In the genomic region with DNA sequence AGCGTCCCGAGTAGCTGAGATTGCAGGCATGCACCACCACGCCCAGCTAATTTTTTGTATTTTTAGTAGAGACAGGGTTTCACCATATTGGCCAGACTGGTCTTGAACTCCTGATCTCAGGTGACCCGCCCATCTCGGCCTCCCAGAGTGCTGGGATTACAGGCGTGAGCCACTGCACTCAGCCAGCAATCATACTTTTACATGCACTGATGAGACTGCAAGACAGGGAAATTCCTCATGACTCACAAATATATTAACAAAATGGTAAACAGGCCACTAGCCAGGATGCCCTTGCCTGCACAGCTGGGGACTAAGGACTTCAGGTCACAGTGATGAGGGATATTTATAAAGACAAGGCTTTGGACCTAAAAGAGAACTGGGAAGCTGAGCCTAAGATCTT, we compare ENCODE assay signal across 10 cellular contexts. TPM values are rescaled to one million over a fixed set of nuclear protein-coding genes. Genes with fewer than 3 reads are reported as not detected.
DNase-seq lines count a peak whose midpoint lies in the region; ATAC-seq and TF ChIP-seq lines count a peak whose summit lies in the region.
"Not testable (repeated sequence)": the region's sequence is repeated elsewhere in the genome, so short reads cannot be mapped to it uniquely, and the experiment has no call there.
"Had no signal": no experiment of that assay in that cellular context is flagged by ENCODE, and none has a peak within 500 bp of the region (broad histone marks: within the 10 kb centered on the region; RNA-seq: fewer than 3 reads in every experiment).

No MANE protein-coding gene starts in this region.

- peaks cover 13% of the 10 kb centered on the region for H3K36me3 Mint-ChIP-seq in activated naive CD4-positive, alpha-beta T cell treated with anti-CD3 and anti-CD28 coated beads, Interleukin-2, amount 10 ng/mL, durations not matched to agents 7 days and 5 days

- CTCF ChIA-PET in activated naive CD4-positive, alpha-beta T cell treated with anti-CD3 and anti-CD28 coated beads, Interleukin-2, amount 10 ng/mL, durations not matched to agents 7 days and 5 days (lab: Charles Lee), result interaction anchor here (2.4 to 4.7 kb wide), 3 partner anchors 10 to 49 kb away, joined by 6 to 31 read pairs (median 26); partner anchors contain the start of gene PPIL4

- not testable (repeated sequence) for H3K4me3 ChIP-seq in epithelial cell of proximal tubule (ENCODE audit: low read depth, low read length)

- H3K27me3 Mint-ChIP-seq in activated naive CD4-positive, alpha-beta T cell treated with anti-CD3 and anti-CD28 coated beads, Interleukin-2, amount 10 ng/mL, durations not matched to agents 7 days and 5 days, result not testable (repeated sequence)

- H3K4me1 Mint-ChIP-seq in activated naive CD4-positive, alpha-beta T cell treated with anti-CD3 and anti-CD28 coated beads, Interleukin-2, amount 10 ng/mL, durations not matched to agents 7 days and 5 days, result peaks cover 55% of the 10 kb centered on the region

- peak overlapping the region; percentile 82 for H3K27ac Mint-ChIP-seq in activated naive CD4-positive, alpha-beta T cell treated with anti-CD3 and anti-CD28 coated beads, Interleukin-2, amount 10 ng/mL, durations not matched to agents 7 days and 5 days

- DNase-seq in ACHN, result peak; percentile 60
- DNase-seq in T1000 (lab: John Stamatoyannopoulos, UW), result peak; percentile 38
- not testable (repeated sequence) for DNase-seq in activated naive CD4-positive, alpha-beta T cell treated with anti-CD3 and anti-CD28 coated beads, Interleukin-2, amount 10 ng/mL, durations not matched to agents 7 days and 5 days
- peak; percentile 31 for DNase-seq in epithelial cell of proximal tubule (ENCODE audit: low read depth)
- DNase-seq in myocyte (ENCODE audit: low read depth), result peak; percentile 3

- ATAC-seq in GM18511 (IDR thresholded peaks at IDR 0.05; ENCODE audit: unreplicated experiment) (peak; percentile 35), GM21786 (IDR thresholded peaks at IDR 0.05; ENCODE audit: unreplicated experiment) (peak; percentile 36), HG03442 (IDR thresholded peaks at IDR 0.05; ENCODE audit: unreplicated experiment) (peak; percentile 42)

- TF ChIP-seq CTCF in epithelial cell of proximal tubule (conservative IDR thresholded peaks at IDR 0.05; ENCODE audit: low read depth, low read length), result not testable (repeated sequence)

- in situ Hi-C loops in ACHN (cut with HindIII; ENCODE audit: low pct_ligation_motif_present, low pct_unique_long_range_greater_than_20kb, low sequenced_read_pairs), result not testable (repeated sequence)

- not testable (repeated sequence) for H3K4me3 Mint-ChIP-seq in activated naive CD4-positive, alpha-beta T cell treated with anti-CD3 and anti-CD28 coated beads, Interleukin-2, amount 10 ng/mL, durations not matched to agents 7 days and 5 days

- H3K9me3 Mint-ChIP-seq in activated naive CD4-positive, alpha-beta T cell treated with anti-CD3 and anti-CD28 coated beads, Interleukin-2, amount 10 ng/mL, durations not matched to agents 7 days and 5 days, result not testable (repeated sequence)

RNA-seq across cellular contexts. Expression of gene ZC3H12D, which starts 11.8 kb away (rescaled TPM):
- total RNA-seq in epithelial cell of proximal tubule (0.07 and 0.17 TPM in 2 replicates), myocyte (0.05 TPM in 1 of 2 replicates, not detected in the other)
- polyA plus RNA-seq in myocyte (2012), result 0.09 TPM
- total RNA-seq: glomerular endothelial cell had no signal
- polyA plus RNA-seq: immature natural killer cell had no signal

RNA-seq across cellular contexts. Expression of gene PPIL4, which starts 49.2 kb away (rescaled TPM):
- total RNA-seq in epithelial cell of proximal tubule, result 20.9 and 33.0 TPM in 2 replicates
- total RNA-seq in myocyte, result 39.4 and 41.9 TPM in 2 replicates
- 14.9 TPM for polyA plus RNA-seq in myocyte (2012)
